ENCODE assay signal across 1 cellular context in the genomic region with DNA sequence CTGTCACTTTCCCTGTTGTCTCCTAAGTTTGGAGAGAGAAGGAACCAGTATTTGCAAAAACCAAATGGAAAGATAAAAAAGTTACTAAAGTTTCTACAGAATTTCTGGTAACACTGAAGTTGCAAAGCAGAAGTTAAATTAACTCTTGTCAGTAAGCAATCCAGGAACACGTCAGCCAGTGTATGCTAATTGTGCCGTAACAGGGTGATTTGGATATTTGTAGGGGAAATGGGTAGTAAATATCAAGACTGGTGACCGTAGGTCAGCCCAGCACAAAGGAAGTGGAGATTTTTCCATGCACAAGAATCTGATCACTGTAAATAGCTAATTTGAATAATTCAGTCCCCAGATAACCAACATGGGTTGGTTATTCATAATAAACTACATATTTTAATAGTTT.
TF ChIP-seq lines count a peak whose summit lies in the region.

No MANE protein-coding gene starts in this region.

TF ChIP-seq in K562, 482 proteins besides CTCF, POLR2A, EP300 and RAD21 (continued from another document):
- TF ChIP-seq, protein P1, sequence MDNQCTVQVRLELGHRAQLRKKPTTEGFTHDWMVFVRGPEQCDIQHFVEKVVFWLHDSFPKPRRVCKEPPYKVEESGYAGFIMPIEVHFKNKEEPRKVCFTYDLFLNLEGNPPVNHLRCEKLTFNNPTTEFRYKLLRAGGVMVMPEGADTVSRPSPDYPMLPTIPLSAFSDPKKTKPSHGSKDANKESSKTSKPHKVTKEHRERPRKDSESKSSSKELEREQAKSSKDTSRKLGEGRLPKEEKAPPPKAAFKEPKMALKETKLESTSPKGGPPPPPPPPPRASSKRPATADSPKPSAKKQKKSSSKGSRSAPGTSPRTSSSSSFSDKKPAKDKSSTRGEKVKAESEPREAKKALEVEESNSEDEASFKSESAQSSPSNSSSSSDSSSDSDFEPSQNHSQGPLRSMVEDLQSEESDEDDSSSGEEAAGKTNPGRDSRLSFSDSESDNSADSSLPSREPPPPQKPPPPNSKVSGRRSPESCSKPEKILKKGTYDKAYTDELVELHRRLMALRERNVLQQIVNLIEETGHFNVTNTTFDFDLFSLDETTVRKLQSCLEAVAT (IDR thresholded peaks at IDR 0.05), result peak in 1 of 2 experiments; percentile 50; a peak in 1 of 4 replicates
- TF ChIP-seq POLR2AphosphoS2 (IDR thresholded peaks at IDR 0.05; ENCODE audit: low read length) (no peak), RBFOX2 (IDR thresholded peaks at IDR 0.05; ENCODE audit: low read depth, low read length) (0 out of 2 replicates have a peak, but pooled peaks have one; percentile 39), NR2C2 (CRISPR knock-in tag; IDR thresholded peaks at IDR 0.05) (no peak), NR2C2 (tag; IDR thresholded peaks at IDR 0.05) (0 out of 2 replicates have a peak, but pooled peaks have one; percentile 1), SUPT5H (IDR thresholded peaks at IDR 0.05) (no peak), RBM22 (IDR thresholded peaks at IDR 0.05; ENCODE audit: low read depth, low read length, poor library complexity, severe bottlenecking) (no peak), POLR2B (IDR thresholded peaks at IDR 0.05; ENCODE audit: low read depth, partially characterized antibody) (no peak)
- TF ChIP-seq, protein P2, sequence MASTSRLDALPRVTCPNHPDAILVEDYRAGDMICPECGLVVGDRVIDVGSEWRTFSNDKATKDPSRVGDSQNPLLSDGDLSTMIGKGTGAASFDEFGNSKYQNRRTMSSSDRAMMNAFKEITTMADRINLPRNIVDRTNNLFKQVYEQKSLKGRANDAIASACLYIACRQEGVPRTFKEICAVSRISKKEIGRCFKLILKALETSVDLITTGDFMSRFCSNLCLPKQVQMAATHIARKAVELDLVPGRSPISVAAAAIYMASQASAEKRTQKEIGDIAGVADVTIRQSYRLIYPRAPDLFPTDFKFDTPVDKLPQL (IDR thresholded peaks at IDR 0.05; ENCODE audit: extremely low read depth, insufficient read length), result no peak
- TF ChIP-seq, protein P3, sequence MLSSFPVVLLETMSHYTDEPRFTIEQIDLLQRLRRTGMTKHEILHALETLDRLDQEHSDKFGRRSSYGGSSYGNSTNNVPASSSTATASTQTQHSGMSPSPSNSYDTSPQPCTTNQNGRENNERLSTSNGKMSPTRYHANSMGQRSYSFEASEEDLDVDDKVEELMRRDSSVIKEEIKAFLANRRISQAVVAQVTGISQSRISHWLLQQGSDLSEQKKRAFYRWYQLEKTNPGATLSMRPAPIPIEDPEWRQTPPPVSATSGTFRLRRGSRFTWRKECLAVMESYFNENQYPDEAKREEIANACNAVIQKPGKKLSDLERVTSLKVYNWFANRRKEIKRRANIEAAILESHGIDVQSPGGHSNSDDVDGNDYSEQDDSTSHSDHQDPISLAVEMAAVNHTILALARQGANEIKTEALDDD (IDR thresholded peaks at IDR 0.05), result peak; percentile 16; the same call in 1 of the 2 replicates
